9 cellular contexts compared by ENCODE assay signal in the genomic region with DNA sequence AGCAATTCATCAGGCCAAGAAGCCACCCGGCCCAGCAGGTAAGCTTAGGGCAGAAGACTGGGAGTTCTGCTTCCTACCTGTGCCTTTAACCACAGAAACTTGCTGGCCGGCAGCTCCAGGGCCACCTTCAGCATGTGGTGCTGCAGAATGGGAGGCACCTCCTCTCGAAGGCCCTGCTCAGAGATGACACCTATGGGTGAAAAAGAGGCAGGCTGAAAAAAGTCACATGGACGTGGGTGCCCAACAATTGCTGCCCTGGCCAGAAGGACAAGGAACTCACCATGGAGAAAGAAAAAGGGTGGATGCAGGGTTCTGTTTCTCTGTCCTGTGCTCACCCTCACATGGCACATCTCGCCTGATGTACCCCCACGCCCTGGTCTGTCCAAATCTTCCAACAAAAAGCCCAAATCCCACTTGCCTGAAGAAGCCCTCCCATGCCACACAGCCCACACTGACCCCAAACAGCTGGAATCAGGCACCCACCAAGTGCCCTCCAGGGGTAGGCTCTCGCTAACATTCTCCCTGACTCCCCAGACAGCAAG. TPM values are rescaled to one million over a fixed set of nuclear protein-coding genes. Genes with fewer than 3 reads are reported as not detected.
DNase-seq lines count a peak whose midpoint lies in the region; ATAC-seq, FAIRE-seq and TF ChIP-seq lines count a peak whose summit lies in the region.
"Had no signal": no experiment of that assay in that cellular context is flagged by ENCODE, and none has a peak within 500 bp of the region (broad histone marks: within the 10 kb centered on the region; RNA-seq: fewer than 3 reads in every experiment).

No MANE protein-coding gene starts in this region.

- H2AFZ ChIP-seq in Karpas-422 (ENCODE audit: low read length): no peak overlapping the region

- no peak overlapping the region for H3K27ac ChIP-seq in Karpas-422 (ENCODE audit: low read length)

- H3K36me3 ChIP-seq in Karpas-422 (ENCODE audit: insufficient read depth, low read length): peaks cover 70% of the 10 kb centered on the region
- peaks cover 48% of the 10 kb centered on the region for H3K36me3 ChIP-seq in bronchial epithelial cell (ENCODE audit: control insufficient read depth, insufficient read depth, low read length)

- H3K79me2 ChIP-seq in Karpas-422 (ENCODE audit: low read length): 0 out of 2 replicates have a peak, but pooled peaks cover 2% of the 10 kb centered on the region

- H3K27me3 ChIP-seq in Karpas-422 (ENCODE audit: low read length) (no peaks in the 10 kb centered on the region), bronchial epithelial cell (ENCODE audit: control insufficient read depth, insufficient read depth, low read length) (no peaks in the 10 kb centered on the region)

- no peaks in the 10 kb centered on the region for H3K9me3 ChIP-seq in Karpas-422 (ENCODE audit: low read length)

- no peaks in the 10 kb centered on the region for H3K9me2 ChIP-seq in Karpas-422 (replicated peaks; ENCODE audit: insufficient read depth, low read length)

- H3K36me3 Mint-ChIP-seq in osteocyte (ENCODE audit: unreplicated experiment): peaks cover 39% of the 10 kb centered on the region

- peak; percentile 57 for TF ChIP-seq CTCF in bronchial epithelial cell (IDR thresholded peaks at IDR 0.05; ENCODE audit: insufficient read depth, low read length, severe bottlenecking)
- TF ChIP-seq CTCF in osteocyte (IDR thresholded peaks at IDR 0.05): peak; percentile 18

- H3K27ac Mint-ChIP-seq in osteocyte (ENCODE audit: unreplicated experiment): no peak overlapping the region

- H4K20me1 ChIP-seq in Karpas-422 (ENCODE audit: insufficient read depth, low read depth, low read length): no peaks in the 10 kb centered on the region

- FAIRE-seq in bronchial epithelial cell (lab: Jason Lieb, UNC): peak; percentile 83

- H3K4me3 ChIP-seq in Karpas-422 (ENCODE audit: low read length) (no peak overlapping the region), bronchial epithelial cell (ENCODE audit: low read depth, low read length) (no peak overlapping the region)

- H3K9me3 Mint-ChIP-seq in osteocyte (ENCODE audit: unreplicated experiment): no peaks in the 10 kb centered on the region

- no peaks in the 10 kb centered on the region for H3K27me3 Mint-ChIP-seq in osteocyte (ENCODE audit: unreplicated experiment)

- H3K9ac ChIP-seq in Karpas-422 (ENCODE audit: low read length): no peak overlapping the region

- H3K4me1 Mint-ChIP-seq in osteocyte (ENCODE audit: unreplicated experiment): peaks cover 9% of the 10 kb centered on the region

- ATAC-seq in GM18517 (IDR thresholded peaks at IDR 0.05; ENCODE audit: unreplicated experiment): no peak

- DNase-seq in NCI-H1694 treated with DMSO at 0.1 percent for 48 hours (lab: John Stamatoyannopoulos, UW): peak; percentile 4
- no peak for DNase-seq in NCI-H1694 (lab: John Stamatoyannopoulos, UW)
- DNase-seq in Karpas-422: peak; percentile 62
- no peak for DNase-seq in bronchial epithelial cell (ENCODE audit: low read depth)
- no peak for DNase-seq in osteocyte (ENCODE audit: extremely low spot score, unreplicated experiment)
- DNase-seq in activated T-cell treated with anti-CD3 and anti-CD28 coated beads, Interleukin-2, amount 50 U/mL, for 1 hour: no peak
- no peak for DNase-seq in ecto neural progenitor cell (ENCODE audit: low spot score)
- DNase-seq: activated CD8-positive, alpha-beta memory T cell treated with anti-CD3 and anti-CD28 coated beads for 24 hours had no signal

- no peaks in the 10 kb centered on the region for H3K4me1 ChIP-seq in Karpas-422 (ENCODE audit: low read length)

- no peak overlapping the region for H3K4me2 ChIP-seq in Karpas-422 (ENCODE audit: low read depth, low read length, poor library complexity, severe bottlenecking)

- no peak overlapping the region for H3K4me3 Mint-ChIP-seq in osteocyte (ENCODE audit: unreplicated experiment)

RNA-seq across cellular contexts. Expression of a gene that starts 33.0 kb away (rescaled TPM):
- 12.7 and 17.0 TPM in 2 replicates for total RNA-seq in Karpas-422 (2014; rRNA removed; shearing (Covaris generic); ENCODE audit: low replicate concordance)
- total RNA-seq in bronchial epithelial cell (19.3 and 22.4 TPM in 2 replicates), osteocyte (15.4 and 17.3 TPM in 2 replicates)

RNA-seq across cellular contexts. Expression of a gene that starts 52.7 kb away (rescaled TPM):
- not detected in 2 replicates for total RNA-seq in Karpas-422 (2014; rRNA removed; shearing (Covaris generic); ENCODE audit: low replicate concordance)
- total RNA-seq in bronchial epithelial cell: 8.8 and 9.0 TPM in 2 replicates
- 3.0 and 3.2 TPM in 2 replicates for total RNA-seq in osteocyte

Comparison
In these comparisons a context has a peak if more than half of its experiments do, and no peak if none do; other contexts are left out.
1. DNase-seq: peak in NCI-H1694 treated with DMSO at 0.1 percent for 48 hours (single experiment) and Karpas-422 (single experiment); none in NCI-H1694 (single experiment), bronchial epithelial cell (single experiment), osteocyte (single experiment), activated T-cell treated with anti-CD3 and anti-CD28 coated beads, Interleukin-2, amount 50 U/mL, for 1 hour (single experiment) and ecto neural progenitor cell (single experiment).